Comparison of ENCODE assay signal across 11 cellular contexts in genomic region chr11:8684600-8685290, GRCh38. TPM values are rescaled to one million over a fixed set of nuclear protein-coding genes. Genes with fewer than 3 reads are reported as not detected.
DNase-seq lines count a peak whose midpoint lies in the region; ATAC-seq, FAIRE-seq and TF ChIP-seq lines count a peak whose summit lies in the region.
"Had no signal": no experiment of that assay in that cellular context is flagged by ENCODE, and none has a peak within 500 bp of the region (broad histone marks: within the 10 kb centered on the region; RNA-seq: fewer than 3 reads in every experiment).

No MANE protein-coding gene starts in this region.

- peaks cover 13% of the 10 kb centered on the region for H4K20me1 ChIP-seq in keratinocyte (ENCODE audit: control insufficient read depth, extremely low read depth, insufficient read depth, low read length)

- ATAC-seq in A549 (no peak), GM21717 (IDR thresholded peaks at IDR 0.05; ENCODE audit: unreplicated experiment) (no peak), esophagus mucosa (no peak), HG03520 (IDR thresholded peaks at IDR 0.05; ENCODE audit: unreplicated experiment) (no peak)
- no peak for ATAC-seq in activated naive CD8-positive, alpha-beta T cell treated with anti-CD3 and anti-CD28 coated beads, Interleukin-2, amount 10 ng/mL, durations not matched to agents 7 days and 5 days (ENCODE audit: low read depth)
- ATAC-seq: heart left ventricle had no signal

- no peaks in the 10 kb centered on the region for H3K27me3 Mint-ChIP-seq in activated naive CD8-positive, alpha-beta T cell treated with anti-CD3 and anti-CD28 coated beads, Interleukin-2, amount 10 ng/mL, durations not matched to agents 7 days and 5 days

- H3K27ac ChIP-seq in A549 (peak overlapping the region; percentile 95 to 98; a peak in 5 of 6 replicates), keratinocyte (ENCODE audit: control insufficient read depth, insufficient read depth, low read length) (peak overlapping the region; percentile 91), tibial artery (peak overlapping the region in 1 of 2 donors; percentile 91)

- H3K4me2 ChIP-seq in A549, result peak overlapping the region; percentile 98
- peak overlapping the region; percentile 95 for H3K4me2 ChIP-seq in keratinocyte (ENCODE audit: control insufficient read depth, extremely low read depth, insufficient read depth, low read depth, low read length)

- H3K9ac ChIP-seq in keratinocyte (ENCODE audit: control insufficient read depth, extremely low read depth, insufficient read depth, low read length), result peak overlapping the region; percentile 98

- FAIRE-seq in A549 (lab: Jason Lieb, UNC), result no peak
- no peak for FAIRE-seq in keratinocyte (lab: Jason Lieb, UNC)

- in situ Hi-C loops in HAP-1 (cut with MboI; ENCODE audit: low sequenced_read_pairs), result no loop called here

- H3K4me1 ChIP-seq in A549, result peaks cover 47% of the 10 kb centered on the region
- peaks cover 49% of the 10 kb centered on the region for H3K4me1 ChIP-seq in HAP-1
- H3K4me1 ChIP-seq in keratinocyte (ENCODE audit: control insufficient read depth, extremely low read depth, insufficient read depth, low read length), result peaks cover 51% of the 10 kb centered on the region
- H3K4me1 ChIP-seq in tibial artery, result peaks cover 4 to 46% (median 31%) of the 10 kb centered on the region in 4 donors

- peak overlapping the region; percentile 98 for H3K4me3 Mint-ChIP-seq in activated naive CD8-positive, alpha-beta T cell treated with anti-CD3 and anti-CD28 coated beads, Interleukin-2, amount 10 ng/mL, durations not matched to agents 7 days and 5 days

- POLR2A ChIA-PET in A549 (lab: Yijun Ruan, JAX), result no interaction called here
- POLR2A ChIA-PET in activated naive CD8-positive, alpha-beta T cell treated with anti-CD3 and anti-CD28 coated beads, Interleukin-2, amount 10 ng/mL, durations not matched to agents 7 days and 5 days (lab: Charles Lee), result no interaction called here

- no peak for DNase-seq in A549 (ENCODE audit: low read depth in 1 of 2, low spot score in 1 of 2)
- DNase-seq in HAP-1 (ENCODE audit: low spot score in 2 of 2), result no peak
- DNase-seq in activated naive CD8-positive, alpha-beta T cell treated with anti-CD3 and anti-CD28 coated beads, Interleukin-2, amount 10 ng/mL, durations not matched to agents 7 days and 5 days, result no peak
- no peak for DNase-seq in keratinocyte (ENCODE audit: low read depth, low spot score)
- no peak for DNase-seq in tibial artery
- DNase-seq: H7, heart left ventricle, NCI-H1417 treated with DMSO at 0.1 percent for 48 hours had no signal

- no peaks in the 10 kb centered on the region for H3K9me3 ChIP-seq in A549
- H3K9me3 ChIP-seq in HAP-1, result no peaks in the 10 kb centered on the region
- H3K9me3 ChIP-seq in keratinocyte (ENCODE audit: control insufficient read depth, low read depth, low read length), result no peaks in the 10 kb centered on the region
- H3K9me3 ChIP-seq in tibial artery, result no peaks in the 10 kb centered on the region
- H3K9me3 ChIP-seq: heart left ventricle had no signal

- dilution Hi-C loops in keratinocyte (cut with MboI; ENCODE audit: extremely low pct_ligation_motif_present, low sequenced_read_pairs), result no loop called here

- H3K4me3 ChIP-seq in A549 (peak overlapping the region; percentile 76), HAP-1 (peak overlapping the region; percentile 62), keratinocyte (ENCODE audit: control insufficient read depth in 2 of 3, extremely low read depth in 1 of 3, insufficient read depth in 2 of 3, low read depth in 1 of 3, low read length in 3 of 3) (peak overlapping the region; percentile 73 to 98 (median 76)), tibial artery (no peak overlapping the region)

- H3K4me1 Mint-ChIP-seq in activated naive CD8-positive, alpha-beta T cell treated with anti-CD3 and anti-CD28 coated beads, Interleukin-2, amount 10 ng/mL, durations not matched to agents 7 days and 5 days, result peaks cover 54% of the 10 kb centered on the region

- peak overlapping the region; percentile 92 for H3K27ac Mint-ChIP-seq in activated naive CD8-positive, alpha-beta T cell treated with anti-CD3 and anti-CD28 coated beads, Interleukin-2, amount 10 ng/mL, durations not matched to agents 7 days and 5 days

- no peak overlapping the region for H2AFZ ChIP-seq in keratinocyte (ENCODE audit: control insufficient read depth, low read length)

- TF ChIP-seq POLR2A in A549 (IDR thresholded peaks at IDR 0.05; ENCODE audit: low read length), result no peak

- no peak for TF ChIP-seq CTCF in A549 (IDR thresholded peaks at IDR 0.05)
- no peak for TF ChIP-seq CTCF in keratinocyte (optimal IDR thresholded peaks at IDR 0.05 in 1 of 3, IDR thresholded peaks at IDR 0.05 in 1 of 3, conservative IDR thresholded peaks at IDR 0.05 in 1 of 3; ENCODE audit: extremely low read depth in 1 of 3, insufficient read depth in 2 of 3, low read length in 3 of 3)
- TF ChIP-seq CTCF in tibial artery (IDR thresholded peaks at IDR 0.05), result no peak

- no peak for TF ChIP-seq RAD21 in A549 (conservative IDR thresholded peaks at IDR 0.05 in 1 of 2, IDR thresholded peaks at IDR 0.05 in 1 of 2)

- H3K9me3 Mint-ChIP-seq in activated naive CD8-positive, alpha-beta T cell treated with anti-CD3 and anti-CD28 coated beads, Interleukin-2, amount 10 ng/mL, durations not matched to agents 7 days and 5 days, result peaks cover 1% of the 10 kb centered on the region

- intact Hi-C loops in tibial artery (cut with DNase I; ENCODE audit: low total_unique reads), result loop anchor here (5.0 to 10.0 kb wide), 2 partner anchors 128 to 280 kb away; partner anchors contain the start of gene TMEM9B

- peaks cover 60% of the 10 kb centered on the region for H3K36me3 ChIP-seq in HAP-1 (replicated peaks)
- peaks cover 22 to 25% of the 10 kb centered on the region in 2 experiments for H3K36me3 ChIP-seq in keratinocyte (ENCODE audit: control insufficient read depth in 2 of 2, extremely low read depth in 1 of 2, insufficient read depth in 2 of 2, low read length in 2 of 2)
- peaks cover 27 to 38% (median 38%) of the 10 kb centered on the region in 3 donors for H3K36me3 ChIP-seq in tibial artery

- no peaks in the 10 kb centered on the region for H3K27me3 ChIP-seq in HAP-1 (ENCODE audit: low read depth)
- H3K27me3 ChIP-seq in keratinocyte (ENCODE audit: control insufficient read depth, extremely low read depth, insufficient read depth, low read length), result no peaks in the 10 kb centered on the region
- H3K27me3 ChIP-seq in tibial artery, result no peaks in the 10 kb centered on the region
- H3K27me3 ChIP-seq: heart left ventricle had no signal

- peaks cover 45% of the 10 kb centered on the region for H3K79me2 ChIP-seq in keratinocyte (ENCODE audit: control insufficient read depth, insufficient read depth, low read length)

- WGBS in A549 (ENCODE audit: missing lambda C conversion rate), result 77% methylated on average over 6 of the region's 6 CpGs

- H3K36me3 Mint-ChIP-seq in activated naive CD8-positive, alpha-beta T cell treated with anti-CD3 and anti-CD28 coated beads, Interleukin-2, amount 10 ng/mL, durations not matched to agents 7 days and 5 days, result peaks cover 41% of the 10 kb centered on the region

- H3K9me1 ChIP-seq in keratinocyte (ENCODE audit: control insufficient read depth, extremely low read depth, insufficient read depth, low read length), result no peaks in the 10 kb centered on the region

- CTCF ChIA-PET in A549 (lab: Yijun Ruan, JAX), result no interaction called here

- TF ChIP-seq EP300 in A549 (IDR thresholded peaks at IDR 0.05), result no peak

TF ChIP-seq in A549, 52 proteins besides CTCF, POLR2A, EP300 and RAD21 (continues in another document):
- no peak for TF ChIP-seq CHD2 (IDR thresholded peaks at IDR 0.05; ENCODE audit: low read length, partially characterized antibody)
- no peak for TF ChIP-seq FOSL2 (IDR thresholded peaks at IDR 0.05)
- TF ChIP-seq FOSL2 (CRISPR knock-in tag; IDR thresholded peaks at IDR 0.05), result no peak
- no peak for TF ChIP-seq TFCP2L1 (CRISPR knock-in tag; IDR thresholded peaks at IDR 0.05)
- no peak for TF ChIP-seq SREBF2 (IDR thresholded peaks at IDR 0.05)

RNA-seq across cellular contexts. Expression of gene RPL27A, which starts 2.2 kb away (rescaled TPM):
- polyA plus RNA-seq in A549 (2011; rRNA removed), result 798 and 804 TPM in 2 replicates
- polyA plus RNA-seq in A549 (2012; cell fraction: cytosol; rRNA removed), result 609 and 694 TPM in 2 replicates
- 195 and 210 TPM in 2 replicates for polyA plus RNA-seq in A549 (2012; cell fraction: nucleus; rRNA removed)
- polyA plus RNA-seq in A549 (2017; fragmentation: RNase III; extraction: RNeasy Plus Mini Kit Qiagen cat#74134 plus additional on column Dnase treatment), result 3,543 to 3,937 TPM (median 3,631 TPM) in 3 replicates
- 298 and 338 TPM in 2 replicates for polyA minus RNA-seq in A549 (2011; rRNA and poly(A)+ RNA removed)
- total RNA-seq in activated naive CD8-positive, alpha-beta T cell treated with anti-CD3 and anti-CD28 coated beads, Interleukin-2, amount 10 ng/mL, durations not matched to agents 7 days and 5 days, result 1,000 to 10,000 TPM in 1 of 2 experiments, 100 to 1,000 TPM in 1; 981 to 1,044 TPM
- 1,089 to 1,483 TPM (median 1,450 TPM) in 3 replicates for polyA plus RNA-seq in keratinocyte
- polyA plus RNA-seq in keratinocyte (2011; ENCODE audit: low read depth), result 769 TPM
- 863 and 1,235 TPM in 2 replicates for polyA plus RNA-seq in keratinocyte (2011; cell fraction: cytosol; rRNA removed)
- polyA plus RNA-seq in keratinocyte (2011; cell fraction: nucleus; rRNA removed), result 267 and 297 TPM in 2 replicates
- polyA plus RNA-seq in keratinocyte (2012; ENCODE audit: low replicate concordance), result 1,861 and 2,131 TPM in 2 replicates
- 257 to 398 TPM (median 392 TPM) in 3 replicates for polyA minus RNA-seq in keratinocyte
- 683 TPM for polyA minus RNA-seq in keratinocyte (2011; cell fraction: cytosol; rRNA and poly(A)+ RNA removed)
- polyA minus RNA-seq in keratinocyte (2011; cell fraction: nucleus; rRNA and poly(A)+ RNA removed), result 94.8 and 128 TPM in 2 replicates
- 1,154 TPM for total RNA-seq in esophagus mucosa

RNA-seq across cellular contexts. Expression of gene TRIM66, which starts 2.3 kb away (rescaled TPM):
- polyA plus RNA-seq in A549 (2011; rRNA removed) (7.7 and 9.8 TPM in 2 replicates), A549 (2017; fragmentation: RNase III; extraction: RNeasy Plus Mini Kit Qiagen cat#74134 plus additional on column Dnase treatment) (2.5 to 3.3 TPM (median 3.0 TPM) in 3 replicates), keratinocyte (3.4 to 5.4 TPM (median 5.1 TPM) in 3 replicates)
- polyA plus RNA-seq in A549 (2012; cell fraction: cytosol; rRNA removed), result 2.9 and 3.5 TPM in 2 replicates
- 16.9 and 21.1 TPM in 2 replicates for polyA plus RNA-seq in A549 (2012; cell fraction: nucleus; rRNA removed)
- polyA minus RNA-seq in A549 (2011; rRNA and poly(A)+ RNA removed), result 8.3 and 13.6 TPM in 2 replicates
- total RNA-seq in activated naive CD8-positive, alpha-beta T cell treated with anti-CD3 and anti-CD28 coated beads, Interleukin-2, amount 10 ng/mL, durations not matched to agents 7 days and 5 days, result 10 to 100 TPM; 35.3 to 35.8 TPM
- polyA plus RNA-seq in keratinocyte (2011; ENCODE audit: low read depth), result 9.0 TPM
- 1.2 and 2.6 TPM in 2 replicates for polyA plus RNA-seq in keratinocyte (2011; cell fraction: cytosol; rRNA removed)
- 23.5 and 30.4 TPM in 2 replicates for polyA plus RNA-seq in keratinocyte (2011; cell fraction: nucleus; rRNA removed)
- polyA plus RNA-seq in keratinocyte (2012; ENCODE audit: low replicate concordance), result 2.4 and 4.1 TPM in 2 replicates
- 5.9 to 16.1 TPM (median 8.5 TPM) in 3 replicates for polyA minus RNA-seq in keratinocyte
- 2.5 TPM for polyA minus RNA-seq in keratinocyte (2011; cell fraction: cytosol; rRNA and poly(A)+ RNA removed)
- 15.6 and 30.3 TPM in 2 replicates for polyA minus RNA-seq in keratinocyte (2011; cell fraction: nucleus; rRNA and poly(A)+ RNA removed)
- total RNA-seq in esophagus mucosa, result 11.8 TPM

Comparison
In these comparisons a context has a peak if more than half of its experiments do, and no peak if none do; other contexts are left out.
1. H3K4me3 ChIP-seq: peak in A549 (single experiment), HAP-1 (single experiment) and keratinocyte (3 of 3); none in tibial artery (0 of 2).